In the genomic region with DNA sequence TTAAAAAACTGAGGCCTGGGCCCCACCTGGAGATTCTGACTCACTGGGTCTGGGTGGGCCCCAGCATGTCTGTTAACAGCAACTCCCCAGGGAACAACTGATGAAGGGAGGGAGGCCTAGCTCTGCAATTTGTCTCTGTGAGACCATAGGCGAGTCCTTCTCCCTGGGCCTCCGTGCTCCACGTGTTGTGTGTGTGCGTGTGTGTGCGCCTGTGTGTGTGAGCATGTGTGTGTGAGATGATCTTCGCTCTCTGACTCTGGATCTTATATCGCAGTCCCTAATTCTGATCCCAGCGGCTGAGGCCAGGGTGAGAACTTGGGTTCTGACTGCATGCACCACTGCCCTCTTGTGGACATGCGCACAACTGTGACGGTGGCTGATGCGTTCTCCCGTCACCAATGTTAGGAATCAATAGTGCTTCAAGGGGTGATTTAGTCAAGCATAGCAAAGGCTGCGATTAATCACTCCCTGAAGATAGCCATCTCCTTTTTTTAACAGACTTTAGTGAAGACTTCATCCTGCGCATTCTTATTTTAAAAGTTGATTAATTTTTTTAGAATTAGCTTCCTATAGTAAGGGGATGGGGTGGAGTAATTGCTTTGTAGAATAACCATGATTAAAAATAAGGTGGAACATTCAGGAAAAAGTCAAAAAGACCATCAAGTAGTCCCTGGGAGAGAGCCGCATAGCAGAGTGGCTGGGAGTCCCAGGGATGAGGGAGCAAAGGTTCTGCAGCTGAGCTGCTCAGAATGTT, we compare ENCODE assay signal across 8 cellular contexts.
DNase-seq lines count a peak whose midpoint lies in the region; ATAC-seq and TF ChIP-seq lines count a peak whose summit lies in the region.

No MANE protein-coding gene starts in this region.

- no peak overlapping the region; a peak in 1 of 7 replicates for H3K27ac Mint-ChIP-seq in H9
- H3K27ac Mint-ChIP-seq in glutamatergic neuron (ENCODE audit: unreplicated experiment), result no peak overlapping the region
- H3K27ac Mint-ChIP-seq in progenitor cell of endocrine pancreas, result no peak overlapping the region

- in situ Hi-C loops in G401 (cut with HindIII; ENCODE audit: low sequenced_read_pairs), result no loop called here

- H3K4me1 ChIP-seq in H9 (ENCODE audit: insufficient read depth, low read length) (no peaks in the 10 kb centered on the region), SJSA1 (replicated peaks) (peaks cover 14% of the 10 kb centered on the region), upper lobe of right lung (no peaks in the 10 kb centered on the region)

- H3K18ac ChIP-seq in H9 (ENCODE audit: insufficient read length, low read depth, low read length), result no peak overlapping the region

- H3K36me3 ChIP-seq in SJSA1, result no peaks in the 10 kb centered on the region
- no peaks in the 10 kb centered on the region for H3K36me3 ChIP-seq in upper lobe of right lung

- no peak overlapping the region for H2AFZ ChIP-seq in H9 (ENCODE audit: low read length)

- no peak overlapping the region for H3K4ac ChIP-seq in H9 (ENCODE audit: low read depth, low read length)

- H3K23me2 ChIP-seq in H9 (ENCODE audit: insufficient read length, low read depth, low read length, poor library complexity, severe bottlenecking), result no peaks in the 10 kb centered on the region

- H2BK12ac ChIP-seq in H9 (ENCODE audit: insufficient read length, low read depth, low read length), result no peak overlapping the region

- no peak overlapping the region for H3T11ph ChIP-seq in H9 (ENCODE audit: low read length)

- H3K9me3 ChIP-seq in H9 (ENCODE audit: control insufficient read depth, low read depth, low read length) (no peaks in the 10 kb centered on the region), SJSA1 (replicated peaks) (no peaks in the 10 kb centered on the region), upper lobe of right lung (no peaks in the 10 kb centered on the region)

- H3K14ac ChIP-seq in H9 (ENCODE audit: insufficient read depth, low read length), result no peak overlapping the region

- H3K79me1 ChIP-seq in H9 (ENCODE audit: insufficient read depth, low read depth, low read length, poor library complexity, severe bottlenecking), result no peaks in the 10 kb centered on the region

- H3K4me3 ChIP-seq in SJSA1 (no peak overlapping the region), upper lobe of right lung (no peak overlapping the region)

- H2BK20ac ChIP-seq in H9 (ENCODE audit: low read depth, low read length, poor library complexity, severe bottlenecking), result no peak overlapping the region

- H4K8ac ChIP-seq in H9 (replicated peaks; ENCODE audit: insufficient read length, low read depth, low read length), result no peak overlapping the region

- TF ChIP-seq CTCF in H9 (conservative IDR thresholded peaks at IDR 0.05) (peak; percentile 83), glutamatergic neuron (IDR thresholded peaks at IDR 0.05; ENCODE audit: partially characterized antibody, unreplicated experiment) (peak; percentile 75), progenitor cell of endocrine pancreas (IDR thresholded peaks at IDR 0.05; ENCODE audit: unreplicated experiment) (peak; percentile 85), upper lobe of right lung (IDR thresholded peaks at IDR 0.05) (peak; percentile 90)

- H3K9ac ChIP-seq in H9 (ENCODE audit: extremely low read depth, insufficient read length, low read length), result no peak overlapping the region

- peak; percentile 97 for ATAC-seq in upper lobe of right lung

- no peak overlapping the region for H2BK15ac ChIP-seq in H9 (ENCODE audit: low read depth, low read length)

- H3K36me3 Mint-ChIP-seq in H9 (ENCODE audit: insufficient read depth in 1 of 3, low read depth in 3 of 3) (no peaks in the 10 kb centered on the region), glutamatergic neuron (ENCODE audit: unreplicated experiment) (no peaks in the 10 kb centered on the region), progenitor cell of endocrine pancreas (ENCODE audit: insufficient read depth) (no peaks in the 10 kb centered on the region)

- no peak overlapping the region for H3K23ac ChIP-seq in H9 (ENCODE audit: insufficient read length, low read depth, low read length)

- H2BK120ac ChIP-seq in H9 (ENCODE audit: low read depth, low read length, poor library complexity, severe bottlenecking), result no peak overlapping the region

- H3K4me1 Mint-ChIP-seq in H9 (peaks cover 17 to 23% of the 10 kb centered on the region in 2 experiments), glutamatergic neuron (ENCODE audit: low read depth, unreplicated experiment) (peaks cover 8% of the 10 kb centered on the region), progenitor cell of endocrine pancreas (ENCODE audit: low read depth) (peaks cover 1% of the 10 kb centered on the region)

- H3K27ac ChIP-seq in H9 (ENCODE audit: insufficient read length, low read depth, low read length) (no peak overlapping the region), SJSA1 (no peak overlapping the region), upper lobe of right lung (no peak overlapping the region)

- no CpG with 5 or more reads among the region's 15 CpGs for WGBS in H9 (ENCODE audit: extremely low coverage, insufficient read length, low lambda C conversion rate)

- no peaks in the 10 kb centered on the region for H4K20me1 ChIP-seq in H9 (ENCODE audit: control insufficient read depth, insufficient read depth, insufficient read length)

- intact Hi-C loops in upper lobe of right lung (cut with DNase I), result loop anchor here (5.0 kb wide), 1 partner anchor 135 kb away; no protein-coding TSS in a partner anchor

- no peaks in the 10 kb centered on the region for H3K27me3 ChIP-seq in H9 (ENCODE audit: insufficient read depth, low read length)
- no peaks in the 10 kb centered on the region for H3K27me3 ChIP-seq in SJSA1 (replicated peaks)
- H3K27me3 ChIP-seq in upper lobe of right lung, result no peaks in the 10 kb centered on the region

- H3K9me3 Mint-ChIP-seq in H9, result no peaks in the 10 kb centered on the region
- peaks cover 1% of the 10 kb centered on the region for H3K9me3 Mint-ChIP-seq in glutamatergic neuron (ENCODE audit: unreplicated experiment)
- no peaks in the 10 kb centered on the region for H3K9me3 Mint-ChIP-seq in progenitor cell of endocrine pancreas (ENCODE audit: low read depth)

- no peak overlapping the region for H4K91ac ChIP-seq in H9 (ENCODE audit: insufficient read length, low read depth, low read length)

- DNase-seq in G401 (ENCODE audit: low spot score) (peak; percentile 87), H9 (peak; percentile 89), M059J (ENCODE audit: low read depth) (peak; percentile 71), SJSA1 (ENCODE audit: low read depth in 1 of 2, low spot score in 2 of 2) (peak; percentile 72 to 74), glutamatergic neuron (peak; percentile 92), progenitor cell of endocrine pancreas (ENCODE audit: low spot score, unreplicated experiment) (peak; percentile 69), upper lobe of right lung (peak; percentile 83)
- DNase-seq in activated naive CD4-positive, alpha-beta T cell treated with Interleukin-2 at 50 U/mL for 16 hours, result peak; percentile 81

- no peak overlapping the region for H3K56ac ChIP-seq in H9 (ENCODE audit: insufficient read length, low read depth, low read length)

- H3K4me2 ChIP-seq in H9 (ENCODE audit: insufficient read depth, insufficient read length, low read length), result no peak overlapping the region

- no peak overlapping the region; a peak in 1 of 5 replicates for H3K4me3 Mint-ChIP-seq in H9
- H3K4me3 Mint-ChIP-seq in glutamatergic neuron (ENCODE audit: unreplicated experiment), result no peak overlapping the region
- H3K4me3 Mint-ChIP-seq in progenitor cell of endocrine pancreas (ENCODE audit: low read depth), result no peak overlapping the region

- no peaks in the 10 kb centered on the region for H3K79me2 ChIP-seq in H9 (ENCODE audit: insufficient read depth, low read length)

- no peak overlapping the region for H2AK5ac ChIP-seq in H9 (ENCODE audit: insufficient read length, low read length)

- H3K27me3 Mint-ChIP-seq in H9 (ENCODE audit: low read depth), result peaks cover 6% of the 10 kb centered on the region; the same call in 1 of the 2 replicates
- peaks cover 5% of the 10 kb centered on the region for H3K27me3 Mint-ChIP-seq in glutamatergic neuron (ENCODE audit: unreplicated experiment)
- peaks cover 22% of the 10 kb centered on the region for H3K27me3 Mint-ChIP-seq in progenitor cell of endocrine pancreas

- no peak overlapping the region for H2BK5ac ChIP-seq in H9 (ENCODE audit: insufficient read length, low read length)

- H4K5ac ChIP-seq in H9 (ENCODE audit: insufficient read length, low read depth, low read length), result no peak overlapping the region
